Comparison of ENCODE assay signal across 1 cellular context in the genomic region with DNA sequence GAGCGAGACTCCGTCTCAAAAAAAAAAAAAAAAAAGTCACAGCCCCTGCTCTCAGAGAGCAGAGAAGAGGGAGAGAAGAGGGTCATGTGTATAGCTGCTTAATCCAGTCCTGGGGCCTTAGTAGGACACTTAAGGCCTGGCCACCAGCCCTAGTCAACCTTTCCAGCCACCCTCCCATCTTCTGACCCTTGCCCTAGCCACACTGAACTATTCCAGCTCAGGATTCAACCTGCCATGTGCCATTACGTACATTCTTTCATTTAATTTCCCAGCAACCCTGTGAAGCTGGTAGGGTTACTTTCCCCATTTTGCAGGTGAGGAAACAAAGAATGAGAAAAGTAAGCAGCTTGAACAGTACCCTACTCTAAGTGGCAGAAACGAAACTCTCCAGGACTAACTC.
TF ChIP-seq lines count a peak whose summit lies in the region.

No MANE protein-coding gene starts in this region.

TF ChIP-seq in GM23338, 12 proteins besides CTCF, POLR2A, EP300 and RAD21:
- TF ChIP-seq, protein P1, sequence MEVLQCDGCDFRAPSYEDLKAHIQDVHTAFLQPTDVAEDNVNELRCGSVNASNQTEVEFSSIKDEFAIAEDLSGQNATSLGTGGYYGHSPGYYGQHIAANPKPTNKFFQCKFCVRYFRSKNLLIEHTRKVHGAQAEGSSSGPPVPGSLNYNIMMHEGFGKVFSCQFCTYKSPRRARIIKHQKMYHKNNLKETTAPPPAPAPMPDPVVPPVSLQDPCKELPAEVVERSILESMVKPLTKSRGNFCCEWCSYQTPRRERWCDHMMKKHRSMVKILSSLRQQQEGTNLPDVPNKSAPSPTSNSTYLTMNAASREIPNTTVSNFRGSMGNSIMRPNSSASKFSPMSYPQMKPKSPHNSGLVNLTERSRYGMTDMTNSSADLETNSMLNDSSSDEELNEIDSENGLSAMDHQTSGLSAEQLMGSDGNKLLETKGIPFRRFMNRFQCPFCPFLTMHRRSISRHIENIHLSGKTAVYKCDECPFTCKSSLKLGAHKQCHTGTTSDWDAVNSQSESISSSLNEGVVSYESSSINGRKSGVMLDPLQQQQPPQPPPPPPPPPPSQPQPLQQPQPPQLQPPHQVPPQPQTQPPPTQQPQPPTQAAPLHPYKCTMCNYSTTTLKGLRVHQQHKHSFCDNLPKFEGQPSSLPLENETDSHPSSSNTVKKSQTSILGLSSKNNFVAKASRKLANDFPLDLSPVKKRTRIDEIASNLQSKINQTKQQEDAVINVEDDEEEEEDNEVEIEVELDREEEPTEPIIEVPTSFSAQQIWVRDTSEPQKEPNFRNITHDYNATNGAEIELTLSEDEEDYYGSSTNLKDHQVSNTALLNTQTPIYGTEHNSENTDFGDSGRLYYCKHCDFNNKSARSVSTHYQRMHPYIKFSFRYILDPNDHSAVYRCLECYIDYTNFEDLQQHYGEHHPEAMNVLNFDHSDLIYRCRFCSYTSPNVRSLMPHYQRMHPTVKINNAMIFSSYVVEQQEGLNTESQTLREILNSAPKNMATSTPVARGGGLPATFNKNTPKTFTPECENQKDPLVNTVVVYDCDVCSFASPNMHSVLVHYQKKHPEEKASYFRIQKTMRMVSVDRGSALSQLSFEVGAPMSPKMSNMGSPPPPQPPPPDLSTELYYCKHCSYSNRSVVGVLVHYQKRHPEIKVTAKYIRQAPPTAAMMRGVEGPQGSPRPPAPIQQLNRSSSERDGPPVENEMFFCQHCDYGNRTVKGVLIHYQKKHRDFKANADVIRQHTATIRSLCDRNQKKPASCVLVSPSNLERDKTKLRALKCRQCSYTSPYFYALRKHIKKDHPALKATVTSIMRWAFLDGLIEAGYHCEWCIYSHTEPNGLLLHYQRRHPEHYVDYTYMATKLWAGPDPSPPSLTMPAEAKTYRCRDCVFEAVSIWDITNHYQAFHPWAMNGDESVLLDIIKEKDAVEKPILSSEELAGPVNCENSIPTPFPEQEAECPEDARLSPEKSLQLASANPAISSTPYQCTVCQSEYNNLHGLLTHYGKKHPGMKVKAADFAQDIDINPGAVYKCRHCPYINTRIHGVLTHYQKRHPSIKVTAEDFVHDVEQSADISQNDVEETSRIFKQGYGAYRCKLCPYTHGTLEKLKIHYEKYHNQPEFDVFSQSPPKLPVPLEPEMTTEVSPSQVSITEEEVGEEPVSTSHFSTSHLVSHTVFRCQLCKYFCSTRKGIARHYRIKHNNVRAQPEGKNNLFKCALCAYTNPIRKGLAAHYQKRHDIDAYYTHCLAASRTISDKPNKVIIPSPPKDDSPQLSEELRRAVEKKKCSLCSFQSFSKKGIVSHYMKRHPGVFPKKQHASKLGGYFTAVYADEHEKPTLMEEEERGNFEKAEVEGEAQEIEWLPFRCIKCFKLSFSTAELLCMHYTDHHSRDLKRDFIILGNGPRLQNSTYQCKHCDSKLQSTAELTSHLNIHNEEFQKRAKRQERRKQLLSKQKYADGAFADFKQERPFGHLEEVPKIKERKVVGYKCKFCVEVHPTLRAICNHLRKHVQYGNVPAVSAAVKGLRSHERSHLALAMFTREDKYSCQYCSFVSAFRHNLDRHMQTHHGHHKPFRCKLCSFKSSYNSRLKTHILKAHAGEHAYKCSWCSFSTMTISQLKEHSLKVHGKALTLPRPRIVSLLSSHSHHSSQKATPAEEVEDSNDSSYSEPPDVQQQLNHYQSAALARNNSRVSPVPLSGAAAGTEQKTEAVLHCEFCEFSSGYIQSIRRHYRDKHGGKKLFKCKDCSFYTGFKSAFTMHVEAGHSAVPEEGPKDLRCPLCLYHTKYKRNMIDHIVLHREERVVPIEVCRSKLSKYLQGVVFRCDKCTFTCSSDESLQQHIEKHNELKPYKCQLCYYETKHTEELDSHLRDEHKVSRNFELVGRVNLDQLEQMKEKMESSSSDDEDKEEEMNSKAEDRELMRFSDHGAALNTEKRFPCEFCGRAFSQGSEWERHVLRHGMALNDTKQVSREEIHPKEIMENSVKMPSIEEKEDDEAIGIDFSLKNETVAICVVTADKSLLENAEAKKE (CRISPR knock-in tag; IDR thresholded peaks at IDR 0.05), result no peak
- TF ChIP-seq, protein P2, sequence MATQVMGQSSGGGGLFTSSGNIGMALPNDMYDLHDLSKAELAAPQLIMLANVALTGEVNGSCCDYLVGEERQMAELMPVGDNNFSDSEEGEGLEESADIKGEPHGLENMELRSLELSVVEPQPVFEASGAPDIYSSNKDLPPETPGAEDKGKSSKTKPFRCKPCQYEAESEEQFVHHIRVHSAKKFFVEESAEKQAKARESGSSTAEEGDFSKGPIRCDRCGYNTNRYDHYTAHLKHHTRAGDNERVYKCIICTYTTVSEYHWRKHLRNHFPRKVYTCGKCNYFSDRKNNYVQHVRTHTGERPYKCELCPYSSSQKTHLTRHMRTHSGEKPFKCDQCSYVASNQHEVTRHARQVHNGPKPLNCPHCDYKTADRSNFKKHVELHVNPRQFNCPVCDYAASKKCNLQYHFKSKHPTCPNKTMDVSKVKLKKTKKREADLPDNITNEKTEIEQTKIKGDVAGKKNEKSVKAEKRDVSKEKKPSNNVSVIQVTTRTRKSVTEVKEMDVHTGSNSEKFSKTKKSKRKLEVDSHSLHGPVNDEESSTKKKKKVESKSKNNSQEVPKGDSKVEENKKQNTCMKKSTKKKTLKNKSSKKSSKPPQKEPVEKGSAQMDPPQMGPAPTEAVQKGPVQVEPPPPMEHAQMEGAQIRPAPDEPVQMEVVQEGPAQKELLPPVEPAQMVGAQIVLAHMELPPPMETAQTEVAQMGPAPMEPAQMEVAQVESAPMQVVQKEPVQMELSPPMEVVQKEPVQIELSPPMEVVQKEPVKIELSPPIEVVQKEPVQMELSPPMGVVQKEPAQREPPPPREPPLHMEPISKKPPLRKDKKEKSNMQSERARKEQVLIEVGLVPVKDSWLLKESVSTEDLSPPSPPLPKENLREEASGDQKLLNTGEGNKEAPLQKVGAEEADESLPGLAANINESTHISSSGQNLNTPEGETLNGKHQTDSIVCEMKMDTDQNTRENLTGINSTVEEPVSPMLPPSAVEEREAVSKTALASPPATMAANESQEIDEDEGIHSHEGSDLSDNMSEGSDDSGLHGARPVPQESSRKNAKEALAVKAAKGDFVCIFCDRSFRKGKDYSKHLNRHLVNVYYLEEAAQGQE (IDR thresholded peaks at IDR 0.05; ENCODE audit: unreplicated experiment), result no peak
- TF ChIP-seq STAT1 (IDR thresholded peaks at IDR 0.05; ENCODE audit: unreplicated experiment) (no peak), EZH2 (IDR thresholded peaks at IDR 0.05; ENCODE audit: low read depth, unreplicated experiment) (no peak), POLR2AphosphoS5 (IDR thresholded peaks at IDR 0.05; ENCODE audit: low read depth) (no peak), EZH2phosphoT487 (IDR thresholded peaks at IDR 0.05; ENCODE audit: unreplicated experiment) (no peak)
- TF ChIP-seq, protein P3, sequence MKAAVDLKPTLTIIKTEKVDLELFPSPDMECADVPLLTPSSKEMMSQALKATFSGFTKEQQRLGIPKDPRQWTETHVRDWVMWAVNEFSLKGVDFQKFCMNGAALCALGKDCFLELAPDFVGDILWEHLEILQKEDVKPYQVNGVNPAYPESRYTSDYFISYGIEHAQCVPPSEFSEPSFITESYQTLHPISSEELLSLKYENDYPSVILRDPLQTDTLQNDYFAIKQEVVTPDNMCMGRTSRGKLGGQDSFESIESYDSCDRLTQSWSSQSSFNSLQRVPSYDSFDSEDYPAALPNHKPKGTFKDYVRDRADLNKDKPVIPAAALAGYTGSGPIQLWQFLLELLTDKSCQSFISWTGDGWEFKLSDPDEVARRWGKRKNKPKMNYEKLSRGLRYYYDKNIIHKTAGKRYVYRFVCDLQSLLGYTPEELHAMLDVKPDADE (IDR thresholded peaks at IDR 0.05), result no peak
TF ChIP-seq in GM23338: peak in this region for 0.
